1 cellular context compared by ENCODE assay signal in the genomic region with DNA sequence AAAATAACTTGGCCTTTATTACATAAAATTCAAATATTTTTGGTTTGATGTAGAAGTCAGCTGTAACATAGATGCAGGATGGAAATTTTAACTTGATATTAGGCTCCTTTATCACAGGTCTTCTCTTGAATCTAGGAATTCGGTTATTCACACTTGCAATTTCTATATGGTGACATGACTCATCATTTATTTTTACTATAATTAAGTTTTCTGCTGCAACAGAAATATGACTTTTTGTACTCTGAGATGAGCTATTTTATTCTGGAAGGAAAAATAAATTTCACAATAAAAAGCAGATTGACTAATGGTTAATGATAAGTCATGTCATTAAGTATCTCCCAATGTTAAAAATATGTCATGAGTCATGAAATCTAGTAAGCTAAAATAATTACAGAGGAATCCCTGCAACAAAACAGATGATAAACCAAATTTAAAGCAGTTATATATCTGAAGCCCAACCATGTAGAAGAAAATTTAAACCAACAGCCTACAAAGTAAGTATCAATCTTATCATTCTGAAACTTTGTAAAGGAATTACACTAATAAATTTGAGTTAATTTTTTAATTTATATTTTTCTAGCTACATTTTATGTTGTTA.
TF ChIP-seq lines count a peak whose summit lies in the region.

No MANE protein-coding gene starts in this region.

TF ChIP-seq in K562, 482 proteins besides CTCF, POLR2A, EP300 and RAD21:
- peak; percentile 12; the same call in 1 of the 2 replicates for TF ChIP-seq NFE2L1 (tag; IDR thresholded peaks at IDR 0.05; ENCODE audit: borderline replicate concordance, low read depth)
- TF ChIP-seq HNRNPH1 (optimal IDR thresholded peaks at IDR 0.05; ENCODE audit: low read depth, low read length), result no peak
- no peak for TF ChIP-seq ZNF77 (CRISPR knock-in tag; IDR thresholded peaks at IDR 0.05)
- TF ChIP-seq MAFG (tag; conservative IDR thresholded peaks at IDR 0.05), result peak; percentile 40
- TF ChIP-seq, protein P1, sequence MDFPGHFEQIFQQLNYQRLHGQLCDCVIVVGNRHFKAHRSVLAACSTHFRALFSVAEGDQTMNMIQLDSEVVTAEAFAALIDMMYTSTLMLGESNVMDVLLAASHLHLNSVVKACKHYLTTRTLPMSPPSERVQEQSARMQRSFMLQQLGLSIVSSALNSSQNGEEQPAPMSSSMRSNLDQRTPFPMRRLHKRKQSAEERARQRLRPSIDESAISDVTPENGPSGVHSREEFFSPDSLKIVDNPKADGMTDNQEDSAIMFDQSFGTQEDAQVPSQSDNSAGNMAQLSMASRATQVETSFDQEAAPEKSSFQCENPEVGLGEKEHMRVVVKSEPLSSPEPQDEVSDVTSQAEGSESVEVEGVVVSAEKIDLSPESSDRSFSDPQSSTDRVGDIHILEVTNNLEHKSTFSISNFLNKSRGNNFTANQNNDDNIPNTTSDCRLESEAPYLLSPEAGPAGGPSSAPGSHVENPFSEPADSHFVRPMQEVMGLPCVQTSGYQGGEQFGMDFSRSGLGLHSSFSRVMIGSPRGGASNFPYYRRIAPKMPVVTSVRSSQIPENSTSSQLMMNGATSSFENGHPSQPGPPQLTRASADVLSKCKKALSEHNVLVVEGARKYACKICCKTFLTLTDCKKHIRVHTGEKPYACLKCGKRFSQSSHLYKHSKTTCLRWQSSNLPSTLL (IDR thresholded peaks at IDR 0.05), result no peak
- peak; percentile 34; the same call in 1 of the 2 replicates for TF ChIP-seq ZNF316 (IDR thresholded peaks at IDR 0.05)
- no peak for TF ChIP-seq MCM2 (IDR thresholded peaks at IDR 0.05; ENCODE audit: low read depth)
